ENCODE assay signal across 8 cellular contexts in genomic region chr2:181178823-181179412, GRCh38.
DNase-seq lines count a peak whose midpoint lies in the region; ATAC-seq, FAIRE-seq and TF ChIP-seq lines count a peak whose summit lies in the region.

No MANE protein-coding gene starts in this region.

- intact Hi-C loops in ovary (cut with DNase I): no loop called here

- no peaks in the 10 kb centered on the region for H3K36me3 ChIP-seq in ovary

- peak; percentile 69 for ATAC-seq in HG02571 (IDR thresholded peaks at IDR 0.05; ENCODE audit: unreplicated experiment)

- no peak for FAIRE-seq in frontal cortex (lab: Jason Lieb, UNC)
- no peak for FAIRE-seq in H54 (lab: Jason Lieb, UNC)

- no peaks in the 10 kb centered on the region for H3K4me1 ChIP-seq in ovary (ENCODE audit: insufficient read depth)

- H3K27me3 ChIP-seq in ovary: no peaks in the 10 kb centered on the region

- DNase-seq in GM12865 (ENCODE audit: low read depth) (peak; percentile 57), RPMI7951 (ENCODE audit: low read depth) (peak; percentile 24), dermis blood vessel endothelial cell (peak; percentile 16), frontal cortex (ENCODE audit: low spot score in 2 of 2) (no peak), ovary (no peak), H54 (ENCODE audit: insufficient read length, low spot score) (no peak)
- peak; percentile 12 for DNase-seq in stimulated activated CD8-positive, alpha-beta memory T cell treated with anti-CD3 and anti-CD28 coated beads, Interleukin-15, amount 100 ng/mL, for 1 hour (ENCODE audit: low read depth)

- WGBS in ovary, 3 donors: 90 to 91% (median 90%) methylated on average over 2 of the region's 2 CpGs

- TF ChIP-seq POLR2A in ovary (IDR thresholded peaks at IDR 0.05) (no peak), H54 (IDR thresholded peaks at IDR 0.05; ENCODE audit: low read depth, low read length) (no peak)

- no peaks in the 10 kb centered on the region for H3K9me3 ChIP-seq in ovary

- no peak overlapping the region for H3K27ac ChIP-seq in ovary

- H3K4me3 ChIP-seq in GM12865 (ENCODE audit: low read depth, low read length) (no peak overlapping the region), ovary (no peak overlapping the region)

- TF ChIP-seq CTCF in GM12865 (IDR thresholded peaks at IDR 0.05; ENCODE audit: insufficient read depth, low read depth, low read length, missing control alignments): peak; percentile 41
- no peak for TF ChIP-seq CTCF in ovary (IDR thresholded peaks at IDR 0.05)

- no peak for TF ChIP-seq EP300 in ovary (IDR thresholded peaks at IDR 0.05)

Comparison
In these comparisons a context has a peak if more than half of its experiments do, and no peak if none do; other contexts are left out.
1. DNase-seq: peak in GM12865 (single experiment), RPMI7951 (single experiment), dermis blood vessel endothelial cell (single experiment) and stimulated activated CD8-positive, alpha-beta memory T cell treated with anti-CD3 and anti-CD28 coated beads, Interleukin-15, amount 100 ng/mL, for 1 hour (single experiment); none in frontal cortex (0 of 2), ovary (0 of 5) and H54 (single experiment).